20 cellular contexts compared by ENCODE assay signal in the genomic region with DNA sequence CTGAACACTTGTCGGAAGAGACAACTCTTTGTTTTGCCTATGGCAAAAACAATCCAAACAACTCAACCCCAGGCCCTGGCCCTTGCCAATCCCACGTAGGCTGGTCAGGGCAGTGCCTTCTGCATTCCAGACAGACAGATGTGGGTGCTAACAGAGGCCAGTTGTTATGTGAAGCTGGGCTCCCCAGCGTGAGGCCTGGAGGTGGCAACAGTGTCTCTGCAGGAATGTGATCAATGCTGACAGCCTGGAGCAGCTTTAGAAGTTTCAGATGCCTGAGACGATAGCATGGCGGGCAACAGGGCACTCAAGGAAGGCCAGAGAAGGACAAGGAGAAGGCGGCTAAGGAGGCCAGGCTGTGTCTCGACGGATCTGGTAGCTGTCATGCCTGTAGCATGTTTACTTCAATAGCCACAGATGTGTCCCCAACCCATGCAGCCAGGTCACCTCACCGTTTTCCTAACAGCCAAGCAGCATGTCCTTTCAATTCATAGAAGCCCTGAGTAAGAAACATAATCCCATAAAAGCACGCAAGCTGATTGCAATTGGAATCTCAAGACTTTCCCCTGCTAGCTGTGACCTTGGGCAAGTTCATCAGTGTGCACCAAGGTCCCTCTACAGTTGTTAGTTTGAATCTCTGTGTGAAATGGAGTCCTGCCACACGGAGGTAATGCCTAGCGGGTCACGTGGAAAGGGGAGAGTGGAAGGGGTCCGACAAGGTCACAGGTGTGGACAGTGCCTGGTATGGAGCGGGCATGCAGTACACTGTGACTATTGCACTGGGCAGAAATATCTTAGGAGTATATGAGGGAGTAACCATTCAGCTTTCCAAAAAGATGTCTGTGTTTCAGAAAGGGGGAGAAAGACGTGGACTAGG.
"Had no signal": no experiment of that assay in that cellular context is flagged by ENCODE, and none has a peak within 500 bp of the region (broad histone marks: within the 10 kb centered on the region; RNA-seq: fewer than 3 reads in every experiment).

No MANE protein-coding gene starts in this region.

- FAIRE-seq: endothelial cell of umbilical vein, islet of Langerhans, small intestine had no signal

- H3K4me3 ChIP-seq: colonic mucosa, heart left ventricle, sigmoid colon, thyroid gland, upper lobe of left lung, vagina had no signal

- H3K4me1 ChIP-seq: colonic mucosa, heart left ventricle, sigmoid colon, thyroid gland, upper lobe of left lung, vagina had no signal

- ATAC-seq: heart left ventricle; naive thymus-derived CD4-positive, alpha-beta T cell had no signal

- H3K27me3 ChIP-seq: colonic mucosa, heart left ventricle, neutrophil, sigmoid colon, thyroid gland, upper lobe of left lung, vagina had no signal

- H3K27ac ChIP-seq: colonic mucosa, heart left ventricle, neutrophil, sigmoid colon, thyroid gland, upper lobe of left lung, vagina had no signal

- H3K9me3 ChIP-seq: colonic mucosa, heart left ventricle, neutrophil, sigmoid colon, thyroid gland, upper lobe of left lung, vagina had no signal

- DNase-seq: colonic mucosa; dermis blood vessel endothelial cell; erythroblast; foreskin melanocyte; hippocampal formation; kidney glomerular epithelial cell; mesendoderm; naive thymus-derived CD4-positive, alpha-beta T cell; nephron progenitor cell; sigmoid colon; small intestine; stimulated activated CD4-positive, alpha-beta T cell treated with anti-CD3 and anti-CD28 coated beads, Interleukin-12 subunit alpha, Interleukin-12 subunit beta, amount 100 ng/mL, for 4 hours; stimulated activated naive CD4-positive, alpha-beta T cell treated with Interleukin-2 at 50 U/mL for 16 hours; thyroid gland had no signal
